20 cellular contexts compared by ENCODE assay signal in genomic region chr14:22800356-22800755, GRCh38. TPM values are rescaled to one million over a fixed set of nuclear protein-coding genes. Genes with fewer than 3 reads are reported as not detected.
DNase-seq lines count a peak whose midpoint lies in the region; ATAC-seq and TF ChIP-seq lines count a peak whose summit lies in the region.
"Had no signal": no experiment of that assay in that cellular context is flagged by ENCODE, and none has a peak within 500 bp of the region (broad histone marks: within the 10 kb centered on the region; RNA-seq: fewer than 3 reads in every experiment).

No MANE protein-coding gene starts in this region.

- peaks cover 6% of the 10 kb centered on the region; the same call in 2 of the 3 replicates for H3K9me3 Mint-ChIP-seq in GM23338
- H3K9me3 Mint-ChIP-seq in dendritic cell treated with granulocyte-macrophage colony-stimulating factor and Interleukin-4, amounts not matched to agents 40 ng/mL and 50 ng/mL, for 4 days, result no peaks in the 10 kb centered on the region
- H3K9me3 Mint-ChIP-seq: T-helper 1 cell treated with Interleukin-12 subunit alpha and Interleukin-12 subunit beta and Interleukin-4 antibody, amounts not matched to agents 30 μg/mL and 1 μg/mL, for 36 hours had no signal

- ATAC-seq in GM23338 (no peak), GM19023 (IDR thresholded peaks at IDR 0.05; ENCODE audit: unreplicated experiment) (no peak), HG02973 (IDR thresholded peaks at IDR 0.05; ENCODE audit: unreplicated experiment) (no peak)
- ATAC-seq: Panc1 had no signal

- no peaks in the 10 kb centered on the region for H3K27me3 ChIP-seq in GM23338 (ENCODE audit: insufficient read depth)
- no peaks in the 10 kb centered on the region for H3K27me3 ChIP-seq in Peyer's patch

- H3K4me3 ChIP-seq in GM23338 (no peak overlapping the region), Peyer's patch (no peak overlapping the region)

- H3K27ac ChIP-seq in GM23338 (ENCODE audit: low read depth) (no peak overlapping the region), Peyer's patch (no peak overlapping the region)
- H3K27ac ChIP-seq: C4-2B had no signal

- H3K27ac Mint-ChIP-seq in GM23338, result no peak overlapping the region
- H3K27ac Mint-ChIP-seq in dendritic cell treated with granulocyte-macrophage colony-stimulating factor and Interleukin-4, amounts not matched to agents 40 ng/mL and 50 ng/mL, for 4 days, result peak overlapping the region; percentile 85
- H3K27ac Mint-ChIP-seq: T-helper 1 cell treated with Interleukin-12 subunit alpha and Interleukin-12 subunit beta and Interleukin-4 antibody, amounts not matched to agents 30 μg/mL and 1 μg/mL, for 36 hours had no signal

- H3F3A ChIP-seq in GM23338 (replicated peaks; ENCODE audit: low read depth), result no peaks in the 10 kb centered on the region; the same call in 1 of the 2 replicates

- H3K9me2 ChIP-seq in GM23338 (ENCODE audit: insufficient read depth), result peaks cover 10% of the 10 kb centered on the region; the same call in 1 of the 2 replicates
- H3K9me2 ChIP-seq: SK-N-SH had no signal

- no peaks in the 10 kb centered on the region for H3K79me2 ChIP-seq in GM23338 (replicated peaks; ENCODE audit: insufficient read depth)

- H3K4me3 Mint-ChIP-seq in GM23338, result no peak overlapping the region
- H3K4me3 Mint-ChIP-seq in dendritic cell treated with granulocyte-macrophage colony-stimulating factor and Interleukin-4, amounts not matched to agents 40 ng/mL and 50 ng/mL, for 4 days, result peak overlapping the region; percentile 39
- H3K4me3 Mint-ChIP-seq: T-helper 1 cell treated with Interleukin-12 subunit alpha and Interleukin-12 subunit beta and Interleukin-4 antibody, amounts not matched to agents 30 μg/mL and 1 μg/mL, for 36 hours had no signal

- no peak for DNase-seq in GM23338 (ENCODE audit: low spot score)
- DNase-seq in MV-4-11 (lab: John Stamatoyannopoulos, UW), result peak; percentile 50
- no peak for DNase-seq in Peyer's patch
- no peak for DNase-seq in putamen (ENCODE audit: low spot score)
- DNase-seq: NCI-H1092, NCI-H1417 treated with DMSO at 0.1 percent for 48 hours, NCI-H1694 treated with DMSO at 0.1 percent for 48 hours, NCI-H2081, NCI-H2227 treated with DMSO at 0.1 percent for 48 hours, NCI-H510A, NCI-H69, SIG-M5, SK-N-SH, SW 1271 had no signal

- peaks cover 18% of the 10 kb centered on the region for H3K4me1 Mint-ChIP-seq in GM23338
- peaks cover 99% of the 10 kb centered on the region for H3K4me1 Mint-ChIP-seq in dendritic cell treated with granulocyte-macrophage colony-stimulating factor and Interleukin-4, amounts not matched to agents 40 ng/mL and 50 ng/mL, for 4 days (ENCODE audit: low read depth)

- no peaks in the 10 kb centered on the region for H4K20me1 ChIP-seq in GM23338 (replicated peaks; ENCODE audit: insufficient read depth)

- H3K4me1 ChIP-seq in GM23338 (ENCODE audit: insufficient read depth) (peaks cover 17% of the 10 kb centered on the region), Peyer's patch (peaks cover 0 to 4% (median 0%) of the 10 kb centered on the region in 4 donors)

- peaks cover 4% of the 10 kb centered on the region for H3K36me3 Mint-ChIP-seq in GM23338 (ENCODE audit: low read depth)
- peaks cover 79% of the 10 kb centered on the region for H3K36me3 Mint-ChIP-seq in dendritic cell treated with granulocyte-macrophage colony-stimulating factor and Interleukin-4, amounts not matched to agents 40 ng/mL and 50 ng/mL, for 4 days (ENCODE audit: low read depth)

- H2AFZ ChIP-seq in GM23338, result 0 out of 2 replicates have a peak overlapping the region, but pooled peaks have one; percentile 12

- intact Hi-C loops in dendritic cell treated with granulocyte-macrophage colony-stimulating factor and Interleukin-4, amounts not matched to agents 40 ng/mL and 50 ng/mL, for 4 days (cut with micrococcal nuclease), result no loop called here

- H3K36me3 ChIP-seq in GM23338 (ENCODE audit: insufficient read depth) (no peaks in the 10 kb centered on the region), Peyer's patch (no peaks in the 10 kb centered on the region)

- TF ChIP-seq POLR2A in Peyer's patch (IDR thresholded peaks at IDR 0.05), result no peak

- no peak overlapping the region for H3K4me2 ChIP-seq in GM23338
- H3K4me2 ChIP-seq: SK-N-SH had no signal

- peaks cover 12% of the 10 kb centered on the region for H3K27me3 Mint-ChIP-seq in GM23338 (ENCODE audit: insufficient read depth, low read depth, poor library complexity)
- no peaks in the 10 kb centered on the region for H3K27me3 Mint-ChIP-seq in dendritic cell treated with granulocyte-macrophage colony-stimulating factor and Interleukin-4, amounts not matched to agents 40 ng/mL and 50 ng/mL, for 4 days

- no peak for TF ChIP-seq CTCF in GM23338 (conservative IDR thresholded peaks at IDR 0.05; ENCODE audit: low read depth in 2 of 2)
- no peak for TF ChIP-seq CTCF in Peyer's patch (IDR thresholded peaks at IDR 0.05)

- H3K9me3 ChIP-seq in Peyer's patch, result no peaks in the 10 kb centered on the region
- H3K9me3 ChIP-seq: SK-N-SH had no signal

TF ChIP-seq in GM23338, 12 proteins besides CTCF, POLR2A, EP300 and RAD21 (continues in another document):
- TF ChIP-seq POLR2AphosphoS5 (IDR thresholded peaks at IDR 0.05; ENCODE audit: low read depth) (no peak), ZNF331 (CRISPR knock-in tag; IDR thresholded peaks at IDR 0.05; ENCODE audit: low read depth) (no peak), ZNF114 (CRISPR knock-in tag; IDR thresholded peaks at IDR 0.05) (no peak), ZNF462 (CRISPR knock-in tag; IDR thresholded peaks at IDR 0.05) (no peak)

RNA-seq across cellular contexts. Expression of gene SLC7A7, which starts 14.9 kb away (rescaled TPM):
- 3.6 and 6.1 TPM in 2 replicates for total RNA-seq in GM23338 (2014; rRNA removed; shearing (Covaris generic))
- 2.7 and 4.1 TPM in 2 replicates for polyA plus RNA-seq in GM23338 (2016; fragmentation: Nextera tagmentation; extraction: Ambion mirVana)
- total RNA-seq in Peyer's patch, result 100 to 1,000 TPM in 3 of 4 donors, 10 to 100 TPM in 1; 30.5 to 787 (median 367) TPM

RNA-seq across cellular contexts. Expression of gene MRPL52, which starts 29.3 kb away (rescaled TPM):
- total RNA-seq in GM23338 (2014; rRNA removed; shearing (Covaris generic)), result 131 and 138 TPM in 2 replicates
- 617 and 691 TPM in 2 replicates for polyA plus RNA-seq in GM23338 (2016; fragmentation: Nextera tagmentation; extraction: Ambion mirVana)
- total RNA-seq in Peyer's patch, result 100 to 1,000 TPM in 1 of 4 donors, 10 to 100 TPM in 3; 30.3 to 114 (median 52.9) TPM

RNA-seq across cellular contexts. Expression of gene OXA1L, which starts 33.9 kb away (rescaled TPM):
- 89.9 and 91.7 TPM in 2 replicates for total RNA-seq in GM23338 (2014; rRNA removed; shearing (Covaris generic))
- polyA plus RNA-seq in GM23338 (2016; fragmentation: Nextera tagmentation; extraction: Ambion mirVana), result 57.6 and 61.7 TPM in 2 replicates
- total RNA-seq in Peyer's patch, result 100 to 1,000 TPM in 2 of 4 donors, 10 to 100 TPM in 2; 73.6 to 115 (median 90.4) TPM

RNA-seq across cellular contexts. Expression of gene MMP14, which starts 36.0 kb away (rescaled TPM):
- total RNA-seq in GM23338 (2014; rRNA removed; shearing (Covaris generic)), result 48.9 and 56.4 TPM in 2 replicates
- polyA plus RNA-seq in GM23338 (2016; fragmentation: Nextera tagmentation; extraction: Ambion mirVana), result 6.5 and 7.0 TPM in 2 replicates
- 100 to 1,000 TPM in 1 of 4 donors, 10 to 100 TPM in 3; 63.0 to 116 (median 82.9) TPM for total RNA-seq in Peyer's patch
